In genomic region chr9:34246453-34246852, GRCh38 we compare ENCODE assay signal across 22 cellular contexts.
DNase-seq lines count a peak whose midpoint lies in the region; ATAC-seq and TF ChIP-seq lines count a peak whose summit lies in the region.
"Had no signal": no experiment of that assay in that cellular context is flagged by ENCODE, and none has a peak within 500 bp of the region (broad histone marks: within the 10 kb centered on the region; RNA-seq: fewer than 3 reads in every experiment).

No MANE protein-coding gene starts in this region.

- no peak overlapping the region for H3K4me3 Mint-ChIP-seq in stimulated activated naive CD8-positive, alpha-beta T cell treated with anti-CD3 and anti-CD28 coated beads, Interleukin-15, amount 100 ng/mL, for 72 hours
- H3K4me3 Mint-ChIP-seq: type B pancreatic cell had no signal

- in situ Hi-C loops in Panc1 (cut with HindIII; ENCODE audit: low pct_unique_long_range_greater_than_20kb, low sequenced_read_pairs), result no loop called here
- in situ Hi-C loops in GM13976 (cut with MboI; ENCODE audit: low sequenced_read_pairs, unreplicated experiment), result no loop called here

- H3K9me3 Mint-ChIP-seq in stimulated activated naive CD8-positive, alpha-beta T cell treated with anti-CD3 and anti-CD28 coated beads, Interleukin-15, amount 100 ng/mL, for 72 hours, result no peaks in the 10 kb centered on the region
- H3K9me3 Mint-ChIP-seq: type B pancreatic cell had no signal

- POLR2A ChIA-PET in Panc1 (lab: Charles Lee), result interaction anchor here (0.6 kb wide), 1 partner anchor 30 kb away, joined by 17 read pairs; no protein-coding TSS in a partner anchor

- H3K4me3 ChIP-seq in Panc1 (ENCODE audit: low read depth in 2 of 2, low read length in 2 of 2), result no peak overlapping the region
- H3K4me3 ChIP-seq: lower lobe of right lung, sigmoid colon had no signal

- H3K27me3 Mint-ChIP-seq in stimulated activated naive CD8-positive, alpha-beta T cell treated with anti-CD3 and anti-CD28 coated beads, Interleukin-15, amount 100 ng/mL, for 72 hours, result no peaks in the 10 kb centered on the region
- H3K27me3 Mint-ChIP-seq: type B pancreatic cell had no signal

- H3K4me1 Mint-ChIP-seq in stimulated activated naive CD8-positive, alpha-beta T cell treated with anti-CD3 and anti-CD28 coated beads, Interleukin-15, amount 100 ng/mL, for 72 hours, result peaks cover 6% of the 10 kb centered on the region

- BruUV-seq in Panc1 (replicated peaks; lab: Mats Ljungman, UMichigan), result TSS peak; percentile 26

- no peak for DNase-seq in stimulated activated naive CD8-positive, alpha-beta T cell treated with anti-CD3 and anti-CD28 coated beads, Interleukin-15, Interleukin-2, amounts not matched to agents 100 U/mL and 50 U/mL, for 24 hours
- DNase-seq in stimulated activated naive CD8-positive, alpha-beta T cell treated with anti-CD3 and anti-CD28 coated beads, Interleukin-15, amount 100 ng/mL, for 72 hours, result no peak
- no peak for DNase-seq in Panc1 (ENCODE audit: low read depth, low spot score)
- DNase-seq in left lobe of liver (ENCODE audit: low spot score), result no peak
- no peak for DNase-seq in GM19240 (ENCODE audit: insufficient read length, low spot score)
- no peak for DNase-seq in NCI-H510A treated with DMSO at 0.1 percent for 48 hours (lab: John Stamatoyannopoulos, UW)
- no peak for DNase-seq in GM13976 (ENCODE audit: low spot score)
- DNase-seq: activated CD4-positive, CD25-positive, alpha-beta regulatory T cell treated with anti-CD3 and anti-CD28 coated beads, Interleukin-2, amount 50 U/mL, for 72 hours; COR-L47; DND-41; effector memory CD4-positive, alpha-beta T cell; GOT3; lower lobe of right lung; NCI-H1092 treated with DMSO at 0.1 percent for 48 hours; occipital lobe; sigmoid colon; SK-N-SH; stimulated activated CD4-positive, alpha-beta T cell treated with anti-CD3 and anti-CD28 coated beads, Interleukin-1b, Interleukin-23, amount 100 ng/mL, for 48 hours; stimulated activated naive CD4-positive, alpha-beta T cell treated with Interleukin-2 at 50 U/mL for 16 hours; T1000 had no signal

- H3K27me3 ChIP-seq in Panc1 (ENCODE audit: control insufficient read depth, insufficient read depth, low read length), result no peaks in the 10 kb centered on the region
- H3K27me3 ChIP-seq: sigmoid colon had no signal

- peaks cover 13% of the 10 kb centered on the region for H3K36me3 ChIP-seq in Panc1 (ENCODE audit: control insufficient read depth, insufficient read depth, low read length)

- H3K9me3 ChIP-seq in Panc1 (ENCODE audit: control insufficient read depth, insufficient read depth, low read depth, low read length), result no peaks in the 10 kb centered on the region
- H3K9me3 ChIP-seq: lower lobe of right lung, sigmoid colon, SK-N-SH had no signal

- H3K27ac Mint-ChIP-seq in stimulated activated naive CD8-positive, alpha-beta T cell treated with anti-CD3 and anti-CD28 coated beads, Interleukin-15, amount 100 ng/mL, for 72 hours, result no peak overlapping the region
- H3K27ac Mint-ChIP-seq: type B pancreatic cell had no signal

- intact Hi-C loops in Panc1 (cut with micrococcal nuclease; ENCODE audit: unreplicated experiment), result no loop called here

- no peak overlapping the region for H3K27ac ChIP-seq in Panc1 (ENCODE audit: low read length)
- H3K27ac ChIP-seq: KMS-11, lower lobe of right lung, sigmoid colon had no signal

- peak; percentile 52 for ATAC-seq in stimulated activated naive CD8-positive, alpha-beta T cell treated with anti-CD3 and anti-CD28 coated beads, Interleukin-15, Interleukin-2, amounts not matched to agents 100 U/mL and 50 U/mL, for 24 hours
- ATAC-seq in stimulated activated naive CD8-positive, alpha-beta T cell treated with anti-CD3 and anti-CD28 coated beads, Interleukin-15, amount 100 ng/mL, for 72 hours, result no peak
- no peak for ATAC-seq in Panc1
- ATAC-seq in left lobe of liver, result peak; percentile 23

- CTCF ChIA-PET in Panc1 (lab: Charles Lee), result interaction anchor here (0.7 kb wide), 1 partner anchor 257 kb away, joined by 3 read pairs; no protein-coding TSS in a partner anchor

- no peaks in the 10 kb centered on the region; the same call in 1 of the 2 replicates for H3K4me1 ChIP-seq in Panc1 (ENCODE audit: control insufficient read depth, insufficient read depth, low read length)

- TF ChIP-seq CTCF in Panc1 (IDR thresholded peaks at IDR 0.05) (no peak), GM13976 (IDR thresholded peaks at IDR 0.05; ENCODE audit: borderline replicate concordance, control extremely low read depth, extremely low read depth, insufficient read depth, missing control alignments) (no peak)

Comparison
In these comparisons a context has a peak if more than half of its experiments do, and no peak if none do; other contexts are left out.
1. ATAC-seq: peak in stimulated activated naive CD8-positive, alpha-beta T cell treated with anti-CD3 and anti-CD28 coated beads, Interleukin-15, Interleukin-2, amounts not matched to agents 100 U/mL and 50 U/mL, for 24 hours (single experiment) and left lobe of liver (single experiment); none in stimulated activated naive CD8-positive, alpha-beta T cell treated with anti-CD3 and anti-CD28 coated beads, Interleukin-15, amount 100 ng/mL, for 72 hours (single experiment) and Panc1 (single experiment).